In genomic region chr3:127110982-127111693, GRCh38 we compare ENCODE assay signal across 22 cellular contexts.
"Had no signal": no experiment of that assay in that cellular context is flagged by ENCODE, and none has a peak within 500 bp of the region (broad histone marks: within the 10 kb centered on the region; RNA-seq: fewer than 3 reads in every experiment).

No MANE protein-coding gene starts in this region.

- ATAC-seq: esophagus mucosa; gastrocnemius medialis; heart right ventricle; left lobe of liver; natural killer cell; sciatic nerve; stimulated activated memory B cell treated with anti-CD40 and anti-IgM and Interleukin-4, amounts not matched to agents 10 μg/mL and 1 μg/mL and 100 μg/mL, for 72 hours had no signal

- H3K4me1 ChIP-seq: gastrocnemius medialis, heart right ventricle, spleen, transverse colon had no signal

- H3K27ac ChIP-seq: dorsolateral prefrontal cortex, gastrocnemius medialis, heart right ventricle, spleen, thoracic aorta, transverse colon had no signal

- H3K27ac Mint-ChIP-seq: mesothelial cell of epicardium; natural killer cell; stimulated activated memory B cell treated with anti-CD40 and anti-IgM and Interleukin-4, amounts not matched to agents 10 μg/mL and 1 μg/mL and 100 μg/mL, for 72 hours; stimulated activated naive CD8-positive, alpha-beta T cell treated with anti-CD3 and anti-CD28 coated beads, Interleukin-15, Interleukin-2, amounts not matched to agents 100 ng/mL and 50 ng/mL, for 24 hours had no signal

- DNase-seq: cortex of kidney; dorsolateral prefrontal cortex; effector CD8-positive, alpha-beta T cell; gastrocnemius medialis; heart right ventricle; islet precursor cell; mammary epithelial cell; natural killer cell; posterior cingulate gyrus; spleen; stimulated activated CD4-positive, alpha-beta T cell treated with anti-CD3 and anti-CD28 coated beads, Interleukin-15, amount 100 ng/mL, for 24 hours; stimulated activated CD4-positive, alpha-beta T cell treated with anti-CD3 and anti-CD28 coated beads, Interleukin-1b, Interleukin-23, amount 100 ng/mL, for 48 hours; stimulated activated CD4-positive, alpha-beta T cell treated with anti-CD3 and anti-CD28 coated beads, Interleukin-4, amount 100 ng/mL, for 24 hours; transverse colon had no signal

- H3K36me3 ChIP-seq: gastrocnemius medialis, heart right ventricle, spleen, thoracic aorta, transverse colon had no signal

- H3K4me3 Mint-ChIP-seq: mesothelial cell of epicardium; natural killer cell; neural crest cell; stimulated activated memory B cell treated with anti-CD40 and anti-IgM and Interleukin-4, amounts not matched to agents 10 μg/mL and 1 μg/mL and 100 μg/mL, for 72 hours; stimulated activated naive CD8-positive, alpha-beta T cell treated with anti-CD3 and anti-CD28 coated beads, Interleukin-15, Interleukin-2, amounts not matched to agents 100 ng/mL and 50 ng/mL, for 24 hours had no signal

- H3K27me3 Mint-ChIP-seq: stimulated activated memory B cell treated with anti-CD40 and anti-IgM and Interleukin-4, amounts not matched to agents 10 μg/mL and 1 μg/mL and 100 μg/mL, for 72 hours; stimulated activated naive CD8-positive, alpha-beta T cell treated with anti-CD3 and anti-CD28 coated beads, Interleukin-15, Interleukin-2, amounts not matched to agents 100 ng/mL and 50 ng/mL, for 24 hours had no signal

- H3K36me3 Mint-ChIP-seq: mesothelial cell of epicardium; stimulated activated memory B cell treated with anti-CD40 and anti-IgM and Interleukin-4, amounts not matched to agents 10 μg/mL and 1 μg/mL and 100 μg/mL, for 72 hours had no signal

- H3K27me3 ChIP-seq: dorsolateral prefrontal cortex, gastrocnemius medialis, heart right ventricle, spleen, transverse colon had no signal

- H3K4me3 ChIP-seq: dorsolateral prefrontal cortex, gastrocnemius medialis, heart right ventricle, spleen, thoracic aorta, transverse colon had no signal

- H3K4me1 Mint-ChIP-seq: mesothelial cell of epicardium; natural killer cell; stimulated activated memory B cell treated with anti-CD40 and anti-IgM and Interleukin-4, amounts not matched to agents 10 μg/mL and 1 μg/mL and 100 μg/mL, for 72 hours had no signal
